10 cellular contexts compared by ENCODE assay signal in genomic region chr10:26485150-26485941, GRCh38.
A peak's percentile ranks its signal among the peaks of the same experiment; 100 is the strongest.
DNase-seq lines count a peak whose midpoint lies in the region; ATAC-seq and FAIRE-seq lines count a peak whose summit lies in the region.
"Had no signal": no experiment of that assay in that cellular context is flagged by ENCODE, and none has a peak within 500 bp of the region (broad histone marks: within the 10 kb centered on the region; RNA-seq: fewer than 3 reads in every experiment).

No MANE protein-coding gene starts in this region.

- no peaks in the 10 kb centered on the region for H3K9me3 Mint-ChIP-seq in T-helper 1 cell treated with Interleukin-12 subunit alpha and Interleukin-12 subunit beta and Interleukin-4 antibody, amounts not matched to agents 30 μg/mL and 1 μg/mL, for 36 hours
- H3K9me3 Mint-ChIP-seq in activated naive CD8-positive, alpha-beta T cell treated with anti-CD3 and anti-CD28 coated beads, Interleukin-2, amount 50 U/mL, for 24 hours = no peaks in the 10 kb centered on the region

- ATAC-seq in activated naive CD8-positive, alpha-beta T cell treated with anti-CD3 and anti-CD28 coated beads, Interleukin-2, amount 50 U/mL, for 24 hours = no peak
- ATAC-seq in GM18870 (IDR thresholded peaks at IDR 0.05; ENCODE audit: unreplicated experiment) (no peak), HG02678 (IDR thresholded peaks at IDR 0.05; ENCODE audit: unreplicated experiment) (no peak)

- peak overlapping the region; percentile 5 for H3K27ac Mint-ChIP-seq in T-helper 1 cell treated with Interleukin-12 subunit alpha and Interleukin-12 subunit beta and Interleukin-4 antibody, amounts not matched to agents 30 μg/mL and 1 μg/mL, for 36 hours
- peak overlapping the region; percentile 85 for H3K27ac Mint-ChIP-seq in activated naive CD8-positive, alpha-beta T cell treated with anti-CD3 and anti-CD28 coated beads, Interleukin-2, amount 50 U/mL, for 24 hours

- FAIRE-seq in urothelium cell line (lab: Jason Lieb, UNC) = no peak
- FAIRE-seq: bronchial epithelial cell had no signal

- H3K27me3 Mint-ChIP-seq in T-helper 1 cell treated with Interleukin-12 subunit alpha and Interleukin-12 subunit beta and Interleukin-4 antibody, amounts not matched to agents 30 μg/mL and 1 μg/mL, for 36 hours (ENCODE audit: low read depth) = no peaks in the 10 kb centered on the region
- no peaks in the 10 kb centered on the region for H3K27me3 Mint-ChIP-seq in activated naive CD8-positive, alpha-beta T cell treated with anti-CD3 and anti-CD28 coated beads, Interleukin-2, amount 50 U/mL, for 24 hours

- H3K4me3 Mint-ChIP-seq in T-helper 1 cell treated with Interleukin-12 subunit alpha and Interleukin-12 subunit beta and Interleukin-4 antibody, amounts not matched to agents 30 μg/mL and 1 μg/mL, for 36 hours = no peak overlapping the region
- H3K4me3 Mint-ChIP-seq in activated naive CD8-positive, alpha-beta T cell treated with anti-CD3 and anti-CD28 coated beads, Interleukin-2, amount 50 U/mL, for 24 hours = no peak overlapping the region

- peaks cover 17% of the 10 kb centered on the region for H3K36me3 Mint-ChIP-seq in T-helper 1 cell treated with Interleukin-12 subunit alpha and Interleukin-12 subunit beta and Interleukin-4 antibody, amounts not matched to agents 30 μg/mL and 1 μg/mL, for 36 hours (ENCODE audit: low read depth)
- peaks cover 10% of the 10 kb centered on the region for H3K36me3 Mint-ChIP-seq in activated naive CD8-positive, alpha-beta T cell treated with anti-CD3 and anti-CD28 coated beads, Interleukin-2, amount 50 U/mL, for 24 hours (ENCODE audit: low read depth)

- H3K4me1 Mint-ChIP-seq in T-helper 1 cell treated with Interleukin-12 subunit alpha and Interleukin-12 subunit beta and Interleukin-4 antibody, amounts not matched to agents 30 μg/mL and 1 μg/mL, for 36 hours (ENCODE audit: low read depth) = peaks cover 55% of the 10 kb centered on the region
- peaks cover 91% of the 10 kb centered on the region for H3K4me1 Mint-ChIP-seq in activated naive CD8-positive, alpha-beta T cell treated with anti-CD3 and anti-CD28 coated beads, Interleukin-2, amount 50 U/mL, for 24 hours

- DNase-seq in T-helper 1 cell = no peak
- no peak for DNase-seq in activated naive CD8-positive, alpha-beta T cell treated with anti-CD3 and anti-CD28 coated beads, Interleukin-2, amount 50 U/mL, for 24 hours
- peak; percentile 46 for DNase-seq in iris pigment epithelial cell (ENCODE audit: low read depth)
- peak; percentile 33 for DNase-seq in stromal cell of bone marrow (ENCODE audit: low read depth)
- no peak for DNase-seq in urothelium cell line (ENCODE audit: low spot score)
- DNase-seq: MG63 had no signal

Comparison
In these comparisons a context has a peak if more than half of its experiments do, and no peak if none do; other contexts are left out.
1. DNase-seq: peak in iris pigment epithelial cell (single experiment) and stromal cell of bone marrow (single experiment); none in T-helper 1 cell (0 of 5), activated naive CD8-positive, alpha-beta T cell treated with anti-CD3 and anti-CD28 coated beads, Interleukin-2, amount 50 U/mL, for 24 hours (single experiment) and urothelium cell line (single experiment).